In the genomic region with DNA sequence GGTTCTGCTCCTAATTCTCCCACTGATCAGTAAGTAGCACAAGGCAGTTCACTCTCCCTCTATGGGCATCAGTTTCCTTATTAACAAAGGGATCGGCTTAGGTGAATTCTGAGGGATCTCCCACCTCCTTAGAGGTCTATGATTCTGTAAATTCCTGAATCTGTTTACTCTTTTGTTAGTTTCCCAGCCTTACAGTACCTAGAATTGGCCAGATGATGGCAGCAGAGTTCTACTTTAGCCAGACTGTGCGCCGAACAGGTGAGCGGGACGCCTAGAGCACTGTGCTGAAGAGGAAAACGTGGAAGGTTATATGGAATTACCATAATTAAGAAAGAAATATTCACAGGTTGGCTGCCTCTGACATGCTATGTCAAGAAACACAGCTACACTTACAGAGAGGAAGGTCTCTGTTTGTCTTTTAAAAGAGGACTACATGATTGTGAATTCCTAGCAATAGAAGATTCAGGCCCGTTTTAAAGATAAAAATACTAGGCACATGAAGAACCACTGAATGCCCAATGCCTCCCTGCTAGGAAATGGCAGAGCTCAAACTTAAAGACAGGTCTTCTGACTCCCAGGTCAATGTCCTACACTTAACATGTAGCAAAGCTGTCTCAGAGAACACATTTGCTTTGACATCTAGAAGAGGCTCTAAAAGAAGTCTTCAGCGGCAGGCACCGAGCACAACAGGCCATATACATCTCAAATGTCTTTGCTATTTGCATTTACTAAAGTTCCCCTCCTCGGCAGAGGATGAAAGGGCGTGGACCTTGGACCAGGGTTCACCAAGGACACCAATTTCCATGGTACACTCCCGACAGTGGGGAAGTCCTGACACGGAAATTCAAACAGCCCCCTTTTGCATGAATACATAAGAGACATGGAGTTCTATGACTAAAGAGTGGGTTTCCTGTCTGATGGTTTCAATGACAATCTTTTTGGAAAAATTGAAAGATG, we compare ENCODE assay signal across 9 cellular contexts.
DNase-seq lines count a peak whose midpoint lies in the region; ATAC-seq and TF ChIP-seq lines count a peak whose summit lies in the region.
"Had no signal": no experiment of that assay in that cellular context is flagged by ENCODE, and none has a peak within 500 bp of the region (broad histone marks: within the 10 kb centered on the region; RNA-seq: fewer than 3 reads in every experiment).

No MANE protein-coding gene starts in this region.

- H3K27ac ChIP-seq in mammary epithelial cell (ENCODE audit: insufficient read depth, low read depth, low read length): no peak overlapping the region
- H3K27ac ChIP-seq: skin epidermis had no signal

- no peak overlapping the region for H2AFZ ChIP-seq in mammary epithelial cell (ENCODE audit: low read depth, low read length)

- CTCF ChIA-PET in AG04449 (lab: Yijun Ruan, JAX): interaction anchor here (0.8 to 1.8 kb wide), 7 partner anchors 11 to 1771 kb away, joined by 3 to 7 read pairs (median 5); no protein-coding TSS in a partner anchor
- CTCF ChIA-PET in mammary epithelial cell (lab: Charles Lee; ENCODE audit: low non-redundant PET): interaction anchor here (0.6 kb wide), 1 partner anchor 310 kb away, joined by 8 read pairs; no protein-coding TSS in a partner anchor

- 39% methylated on average over 13 of the region's 13 CpGs for WGBS in mammary epithelial cell (ENCODE audit: low coverage, missing lambda C conversion rate)

- in situ Hi-C loops in mammary epithelial cell (cut with MboI; ENCODE audit: low sequenced_read_pairs in 2 of 2): no loop called here

- H3K27me3 ChIP-seq in mammary epithelial cell (ENCODE audit: insufficient read depth, low read length): no peaks in the 10 kb centered on the region

- no peak overlapping the region for H3K9ac ChIP-seq in mammary epithelial cell (ENCODE audit: insufficient read depth, low read length)

- intact Hi-C loops in mammary epithelial cell (cut with micrococcal nuclease): loop anchor here (1.0 to 10.0 kb wide), 4 partner anchors 99 to 1105 kb away; no protein-coding TSS in a partner anchor

- H4K20me1 ChIP-seq in mammary epithelial cell (ENCODE audit: insufficient read depth, low read length): no peaks in the 10 kb centered on the region

- H3K4me2 ChIP-seq in mammary epithelial cell (ENCODE audit: insufficient read depth, low read depth, low read length): no peak overlapping the region

- no TSS peak for BruUV-seq in mammary epithelial cell (replicated peaks; lab: Mats Ljungman, UMichigan)

- H3K36me3 ChIP-seq in mammary epithelial cell (ENCODE audit: insufficient read depth, low read length): no peaks in the 10 kb centered on the region

- H3K4me1 ChIP-seq in mammary epithelial cell (ENCODE audit: insufficient read depth, low read length): no peaks in the 10 kb centered on the region

- peak; percentile 75 for TF ChIP-seq CTCF in AG04449 (IDR thresholded peaks at IDR 0.05; ENCODE audit: insufficient read depth, low read length, missing control alignments)
- peak; percentile 91 to 93 for TF ChIP-seq CTCF in mammary epithelial cell (conservative IDR thresholded peaks at IDR 0.05 in 1 of 2, IDR thresholded peaks at IDR 0.05 in 1 of 2; ENCODE audit: extremely low read depth in 1 of 2, insufficient read depth in 1 of 2, low read depth in 1 of 2, low read length in 2 of 2)

- H3K9me3 ChIP-seq in mammary epithelial cell (replicated peaks; ENCODE audit: insufficient read depth, low read length): no peaks in the 10 kb centered on the region

- H3K4me3 ChIP-seq in AG04449 (ENCODE audit: low read depth, low read length) (no peak overlapping the region), mammary epithelial cell (replicated peaks in 1 of 3; ENCODE audit: insufficient read depth in 1 of 3, low read depth in 2 of 3, low read length in 3 of 3) (no peak overlapping the region)
- H3K4me3 ChIP-seq: skin epidermis had no signal

- ATAC-seq in GM18502 (IDR thresholded peaks at IDR 0.05; ENCODE audit: poor library complexity, unreplicated experiment): peak; percentile 97
- peak; percentile 91 for ATAC-seq in HG02840 (IDR thresholded peaks at IDR 0.05; ENCODE audit: low FRiP score, unreplicated experiment)

- dilution Hi-C loops in mammary epithelial cell (cut with HindIII; ENCODE audit: low sequenced_read_pairs): no loop called here

- POLR2A ChIA-PET in AG04449 (lab: Yijun Ruan, JAX): no interaction called here

- H3K79me2 ChIP-seq in mammary epithelial cell (ENCODE audit: insufficient read depth, low read length): no peaks in the 10 kb centered on the region

- DNase-seq in AG04449 (ENCODE audit: low read depth, low spot score) (peak; percentile 3), NCI-H146 (lab: John Stamatoyannopoulos, UW) (peak; percentile 78), T-helper 1 cell (peak in 4 of 5 donors; percentile 5 to 32 (median 16)), mammary epithelial cell (peak; percentile 47), kidney glomerular epithelial cell (lab: John Stamatoyannopoulos, UW) (peak; percentile 38)
- DNase-seq in stimulated activated CD4-positive, alpha-beta T cell treated with anti-CD3 and anti-CD28 coated beads, Interleukin-4, amount 100 ng/mL, for 24 hours: peak; percentile 51

Comparison
In these comparisons a context has a peak if more than half of its experiments do, and no peak if none do; other contexts are left out.
1. DNase-seq: peak in every context shown above with its lines; median percentile 78 in NCI-H146; 51 in stimulated activated CD4-positive, alpha-beta T cell treated with anti-CD3 and anti-CD28 coated beads, Interleukin-4, amount 100 ng/mL, for 24 hours; 47 in mammary epithelial cell; 38 in kidney glomerular epithelial cell; 16 in T-helper 1 cell; 3 in AG04449.